8 cellular contexts compared by ENCODE assay signal in the genomic region with DNA sequence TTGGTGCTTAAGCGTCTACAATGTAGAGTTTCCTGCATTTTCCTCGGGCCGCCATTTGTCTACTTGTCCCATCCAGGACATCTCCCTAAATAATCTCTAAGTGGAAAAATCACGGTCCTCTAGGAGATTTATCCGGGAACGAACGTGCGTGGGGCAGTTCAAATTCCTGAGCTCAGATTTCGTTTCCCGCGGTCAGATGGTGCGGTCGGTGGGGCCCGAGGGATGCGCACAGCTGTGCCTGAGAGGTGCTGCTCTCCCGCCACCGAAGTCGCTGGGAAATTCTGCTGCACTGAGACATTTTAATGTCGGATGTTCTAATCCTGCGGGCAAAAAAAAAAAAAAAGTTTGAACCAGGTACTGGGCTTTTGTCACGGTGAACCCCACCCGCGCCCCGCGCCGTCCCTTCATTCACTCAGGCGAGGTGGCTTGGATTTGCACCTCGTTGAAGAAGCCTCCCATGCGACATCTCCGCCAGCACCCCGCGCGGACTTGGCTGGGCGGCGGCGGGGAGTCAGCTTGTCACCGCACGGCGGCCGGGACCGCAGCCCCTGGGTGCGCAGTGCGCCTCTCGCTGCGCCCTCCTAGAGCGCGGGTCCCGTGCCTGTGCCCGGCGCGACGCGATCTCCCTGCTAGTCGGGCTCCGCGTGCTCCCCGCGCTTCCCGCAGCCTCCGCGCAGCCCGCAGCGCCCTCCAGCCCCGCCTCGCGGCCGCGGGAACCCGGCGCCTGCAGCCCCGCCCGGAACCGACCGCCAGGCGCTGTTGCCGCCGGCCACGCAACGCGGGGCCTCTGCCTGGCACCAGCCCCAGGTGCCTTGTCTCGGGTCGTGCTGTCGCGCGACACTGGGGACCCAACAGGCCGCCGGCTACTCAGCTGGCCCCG.
DNase-seq lines count a peak whose midpoint lies in the region; ATAC-seq and TF ChIP-seq lines count a peak whose summit lies in the region.

No MANE protein-coding gene starts in this region.

- H3K4me3 Mint-ChIP-seq in HFFc6 = peak overlapping the region; percentile 91
- H3K4me3 Mint-ChIP-seq in activated naive CD8-positive, alpha-beta T cell treated with anti-CD3 and anti-CD28 coated beads, Interleukin-2, amount 50 U/mL, for 24 hours = peak overlapping the region; percentile 65
- H3K4me3 Mint-ChIP-seq in activated CD4-positive, alpha-beta memory T cell treated with anti-CD3 and anti-CD28 coated beads, Interleukin-2, amount 10 ng/mL, durations not matched to agents 7 days and 5 days = no peak overlapping the region

- TF ChIP-seq CTCF in HFFc6 (IDR thresholded peaks at IDR 0.05) = peak; percentile 64
- peak; percentile 59 for TF ChIP-seq CTCF in left ventricle myocardium inferior (IDR thresholded peaks at IDR 0.05; ENCODE audit: borderline replicate concordance)

- H3K4me1 ChIP-seq in left ventricle myocardium inferior = peaks cover 48% of the 10 kb centered on the region
- peaks cover 6 to 10% of the 10 kb centered on the region in 2 experiments for H3K4me1 ChIP-seq in trophoblast cell (ENCODE audit: control insufficient read depth in 1 of 2, insufficient read depth in 2 of 2, low read length in 2 of 2)

- peak overlapping the region; percentile 94 for H3K4me2 ChIP-seq in trophoblast cell (ENCODE audit: low read length)

- peak overlapping the region; percentile 82 for H3K27ac Mint-ChIP-seq in HFFc6
- H3K27ac Mint-ChIP-seq in activated naive CD8-positive, alpha-beta T cell treated with anti-CD3 and anti-CD28 coated beads, Interleukin-2, amount 50 U/mL, for 24 hours = no peak overlapping the region
- H3K27ac Mint-ChIP-seq in activated CD4-positive, alpha-beta memory T cell treated with anti-CD3 and anti-CD28 coated beads, Interleukin-2, amount 10 ng/mL, durations not matched to agents 7 days and 5 days = no peak overlapping the region

- POLR2A ChIA-PET in activated CD4-positive, alpha-beta memory T cell treated with anti-CD3 and anti-CD28 coated beads, Interleukin-2, amount 10 ng/mL, durations not matched to agents 7 days and 5 days (lab: Charles Lee) = no interaction called here

- peak overlapping the region; percentile 93 for H3K14ac ChIP-seq in trophoblast cell (ENCODE audit: low read length)

- CTCF ChIA-PET in activated CD4-positive, alpha-beta memory T cell treated with anti-CD3 and anti-CD28 coated beads, Interleukin-2, amount 10 ng/mL, durations not matched to agents 7 days and 5 days (lab: Charles Lee) = interaction anchor here (0.6 kb wide), 1 partner anchor 505 kb away, joined by 5 read pairs; no protein-coding TSS in a partner anchor

- WGBS in trophoblast cell (ENCODE audit: extremely low coverage, insufficient coverage, insufficient read length) = no CpG with 5 or more reads among the region's 88 CpGs

- H3K4me1 Mint-ChIP-seq in HFFc6 (ENCODE audit: low read depth) = peaks cover 44% of the 10 kb centered on the region
- peaks cover 16% of the 10 kb centered on the region for H3K4me1 Mint-ChIP-seq in activated naive CD8-positive, alpha-beta T cell treated with anti-CD3 and anti-CD28 coated beads, Interleukin-2, amount 50 U/mL, for 24 hours
- H3K4me1 Mint-ChIP-seq in activated CD4-positive, alpha-beta memory T cell treated with anti-CD3 and anti-CD28 coated beads, Interleukin-2, amount 10 ng/mL, durations not matched to agents 7 days and 5 days = peaks cover 1% of the 10 kb centered on the region

- peak overlapping the region; percentile 77 for H3K4me3 ChIP-seq in left ventricle myocardium inferior
- H3K4me3 ChIP-seq in trophoblast cell (ENCODE audit: low read depth, low read length) = peak overlapping the region; percentile 73

- no peaks in the 10 kb centered on the region for H3K9me3 Mint-ChIP-seq in HFFc6
- H3K9me3 Mint-ChIP-seq in activated naive CD8-positive, alpha-beta T cell treated with anti-CD3 and anti-CD28 coated beads, Interleukin-2, amount 50 U/mL, for 24 hours = no peaks in the 10 kb centered on the region
- no peaks in the 10 kb centered on the region for H3K9me3 Mint-ChIP-seq in activated CD4-positive, alpha-beta memory T cell treated with anti-CD3 and anti-CD28 coated beads, Interleukin-2, amount 10 ng/mL, durations not matched to agents 7 days and 5 days

- H3K36me3 Mint-ChIP-seq in HFFc6 (ENCODE audit: low read depth) = no peaks in the 10 kb centered on the region
- H3K36me3 Mint-ChIP-seq in activated naive CD8-positive, alpha-beta T cell treated with anti-CD3 and anti-CD28 coated beads, Interleukin-2, amount 50 U/mL, for 24 hours (ENCODE audit: low read depth) = no peaks in the 10 kb centered on the region
- H3K36me3 Mint-ChIP-seq in activated CD4-positive, alpha-beta memory T cell treated with anti-CD3 and anti-CD28 coated beads, Interleukin-2, amount 10 ng/mL, durations not matched to agents 7 days and 5 days (ENCODE audit: low read depth) = no peaks in the 10 kb centered on the region

- peak overlapping the region; percentile 84 for H3K9ac ChIP-seq in trophoblast cell (ENCODE audit: low read length)

- peak overlapping the region; percentile 98 for H2BK120ac ChIP-seq in trophoblast cell (ENCODE audit: insufficient read depth, low read length, poor library complexity)

- H3K79me1 ChIP-seq in trophoblast cell (ENCODE audit: low read length) = peaks cover 25% of the 10 kb centered on the region

- H4K8ac ChIP-seq in trophoblast cell (ENCODE audit: low read depth, low read length) = peak overlapping the region; percentile 89

- peak; percentile 50 for ATAC-seq in activated naive CD8-positive, alpha-beta T cell treated with anti-CD3 and anti-CD28 coated beads, Interleukin-2, amount 50 U/mL, for 24 hours
- no peak for ATAC-seq in GM21390 (IDR thresholded peaks at IDR 0.05; ENCODE audit: unreplicated experiment)

- H3K27ac ChIP-seq in left ventricle myocardium inferior (replicated peaks) = peak overlapping the region; percentile 94
- H3K27ac ChIP-seq in trophoblast cell (ENCODE audit: low read depth, low read length) = peak overlapping the region; percentile 81

- H3K9me3 ChIP-seq in left ventricle myocardium inferior (replicated peaks) (no peaks in the 10 kb centered on the region), trophoblast cell (ENCODE audit: insufficient read depth, low read depth, low read length) (no peaks in the 10 kb centered on the region)

- peak overlapping the region; percentile 77 for H3K4ac ChIP-seq in trophoblast cell (ENCODE audit: low read depth, low read length)

- peak overlapping the region; percentile 98 for H2AK5ac ChIP-seq in trophoblast cell (ENCODE audit: low read length)

- H3K18ac ChIP-seq in trophoblast cell (ENCODE audit: low read length) = peak overlapping the region; percentile 100

- peaks cover 3% of the 10 kb centered on the region for H3K79me2 ChIP-seq in trophoblast cell (ENCODE audit: control insufficient read depth, insufficient read depth, low read length, poor library complexity)

- no peaks in the 10 kb centered on the region for H3K27me3 ChIP-seq in left ventricle myocardium inferior (ENCODE audit: low read depth)
- no peaks in the 10 kb centered on the region for H3K27me3 ChIP-seq in trophoblast cell (ENCODE audit: insufficient read depth, low read length)

- DNase-seq in COR-L47 (lab: John Stamatoyannopoulos, UW) (peak; percentile 75), HFFc6 (no peak), left ventricle myocardium inferior (peak; percentile 44), trophoblast cell (peak in 1 of 2 donors; percentile 17), NCI-H446 treated with DMSO at 0.1 percent for 48 hours (lab: John Stamatoyannopoulos, UW) (no peak)
- DNase-seq in activated naive CD8-positive, alpha-beta T cell treated with anti-CD3 and anti-CD28 coated beads, Interleukin-2, amount 50 U/mL, for 24 hours = peak; percentile 10
- DNase-seq in activated CD4-positive, alpha-beta memory T cell treated with anti-CD3 and anti-CD28 coated beads, Interleukin-2, amount 10 ng/mL, durations not matched to agents 7 days and 5 days = no peak

- H4K91ac ChIP-seq in trophoblast cell (ENCODE audit: low read depth, low read length) = peak overlapping the region; percentile 99

- H3K23ac ChIP-seq in trophoblast cell (ENCODE audit: low read length) = no peak overlapping the region

- peak overlapping the region; percentile 84 for H2AFZ ChIP-seq in trophoblast cell (ENCODE audit: insufficient read depth, low read length, poor library complexity)

- peak overlapping the region; percentile 93 for H4K12ac ChIP-seq in trophoblast cell (ENCODE audit: low read depth, low read length)

- H3K27me3 Mint-ChIP-seq in HFFc6 (ENCODE audit: insufficient read depth) = no peaks in the 10 kb centered on the region; the same call in 1 of the 2 replicates
- peaks cover 49% of the 10 kb centered on the region for H3K27me3 Mint-ChIP-seq in activated naive CD8-positive, alpha-beta T cell treated with anti-CD3 and anti-CD28 coated beads, Interleukin-2, amount 50 U/mL, for 24 hours
- peaks cover 38% of the 10 kb centered on the region for H3K27me3 Mint-ChIP-seq in activated CD4-positive, alpha-beta memory T cell treated with anti-CD3 and anti-CD28 coated beads, Interleukin-2, amount 10 ng/mL, durations not matched to agents 7 days and 5 days

- H2BK5ac ChIP-seq in trophoblast cell (ENCODE audit: low read depth, low read length, poor library complexity) = peak overlapping the region; percentile 92

- H2BK12ac ChIP-seq in trophoblast cell (ENCODE audit: low read length) = peak overlapping the region; percentile 99

- intact Hi-C loops in left ventricle myocardium inferior (cut with micrococcal nuclease) = loop anchor here (5.0 to 10.0 kb wide), 3 partner anchors 363 to 795 kb away; no protein-coding TSS in a partner anchor

- H3K36me3 ChIP-seq in left ventricle myocardium inferior (no peaks in the 10 kb centered on the region), trophoblast cell (ENCODE audit: control insufficient read depth in 1 of 2, insufficient read depth in 2 of 2, low read length in 2 of 2) (no peaks in the 10 kb centered on the region)

Comparison
In these comparisons a context has a peak if more than half of its experiments do, and no peak if none do; other contexts are left out.
1. DNase-seq: peak in COR-L47 (single experiment), activated naive CD8-positive, alpha-beta T cell treated with anti-CD3 and anti-CD28 coated beads, Interleukin-2, amount 50 U/mL, for 24 hours (single experiment) and left ventricle myocardium inferior (single experiment); none in HFFc6 (single experiment), activated CD4-positive, alpha-beta memory T cell treated with anti-CD3 and anti-CD28 coated beads, Interleukin-2, amount 10 ng/mL, durations not matched to agents 7 days and 5 days (single experiment) and NCI-H446 treated with DMSO at 0.1 percent for 48 hours (single experiment).